In the genomic region with DNA sequence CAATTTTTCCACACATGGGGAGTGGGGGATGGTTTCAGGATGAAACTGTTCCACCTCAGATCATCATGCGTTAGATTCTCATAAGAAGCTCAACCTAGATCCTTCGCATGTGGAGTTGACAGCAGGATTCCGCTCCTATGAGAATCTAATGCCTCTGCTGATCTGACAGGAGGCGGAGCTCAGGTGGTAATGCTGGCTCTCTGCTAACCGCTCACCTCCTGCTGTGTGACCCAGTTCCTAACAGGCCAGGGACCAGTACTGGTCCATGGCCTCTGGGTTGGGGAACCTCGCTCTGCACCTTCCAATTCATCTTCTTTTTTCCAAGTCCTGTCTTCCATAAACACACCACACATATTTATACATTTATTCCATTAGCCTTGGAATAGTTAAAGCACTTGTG, we compare ENCODE assay signal across 10 cellular contexts.
"Had no signal": no experiment of that assay in that cellular context is flagged by ENCODE, and none has a peak within 500 bp of the region (broad histone marks: within the 10 kb centered on the region; RNA-seq: fewer than 3 reads in every experiment).

No MANE protein-coding gene starts in this region.

- H3K4me3 Mint-ChIP-seq: HFFc6, IgD-negative memory B cell had no signal

- H3K4me1 Mint-ChIP-seq: IgD-negative memory B cell had no signal

- H3K27ac Mint-ChIP-seq: HFFc6, IgD-negative memory B cell had no signal

- H3K4me2 ChIP-seq: KMS-11 had no signal

- DNase-seq: GOT3, H7, HFFc6, KBM-7 had no signal

- H3K9ac ChIP-seq: KMS-11 had no signal

- H3K4me1 ChIP-seq: HAP-1 had no signal

- H3K4me3 ChIP-seq: HAP-1 had no signal

- H3K9me3 ChIP-seq: HAP-1 had no signal

- H3K36me3 ChIP-seq: HAP-1 had no signal

- H3K9me3 Mint-ChIP-seq: HFFc6 had no signal

- H3K27me3 Mint-ChIP-seq: IgD-negative memory B cell had no signal

- H3K27ac ChIP-seq: HL-60, KMS-11 had no signal

- ATAC-seq: HCT116, HepG2 had no signal
